ENCODE assay signal across 1 cellular context in genomic region chr15:58749532-58750337, GRCh38.
TF ChIP-seq lines count a peak whose summit lies in the region.

A gene with protein sequence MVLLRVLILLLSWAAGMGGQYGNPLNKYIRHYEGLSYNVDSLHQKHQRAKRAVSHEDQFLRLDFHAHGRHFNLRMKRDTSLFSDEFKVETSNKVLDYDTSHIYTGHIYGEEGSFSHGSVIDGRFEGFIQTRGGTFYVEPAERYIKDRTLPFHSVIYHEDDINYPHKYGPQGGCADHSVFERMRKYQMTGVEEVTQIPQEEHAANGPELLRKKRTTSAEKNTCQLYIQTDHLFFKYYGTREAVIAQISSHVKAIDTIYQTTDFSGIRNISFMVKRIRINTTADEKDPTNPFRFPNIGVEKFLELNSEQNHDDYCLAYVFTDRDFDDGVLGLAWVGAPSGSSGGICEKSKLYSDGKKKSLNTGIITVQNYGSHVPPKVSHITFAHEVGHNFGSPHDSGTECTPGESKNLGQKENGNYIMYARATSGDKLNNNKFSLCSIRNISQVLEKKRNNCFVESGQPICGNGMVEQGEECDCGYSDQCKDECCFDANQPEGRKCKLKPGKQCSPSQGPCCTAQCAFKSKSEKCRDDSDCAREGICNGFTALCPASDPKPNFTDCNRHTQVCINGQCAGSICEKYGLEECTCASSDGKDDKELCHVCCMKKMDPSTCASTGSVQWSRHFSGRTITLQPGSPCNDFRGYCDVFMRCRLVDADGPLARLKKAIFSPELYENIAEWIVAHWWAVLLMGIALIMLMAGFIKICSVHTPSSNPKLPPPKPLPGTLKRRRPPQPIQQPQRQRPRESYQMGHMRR (minus strand): TSS chr15:58749707. CDS start chr15:58749534, 173 bp downstream.

TF ChIP-seq in HepG2, 621 proteins besides CTCF, POLR2A, EP300 and RAD21 (continued from another document):
- TF ChIP-seq, protein P1, sequence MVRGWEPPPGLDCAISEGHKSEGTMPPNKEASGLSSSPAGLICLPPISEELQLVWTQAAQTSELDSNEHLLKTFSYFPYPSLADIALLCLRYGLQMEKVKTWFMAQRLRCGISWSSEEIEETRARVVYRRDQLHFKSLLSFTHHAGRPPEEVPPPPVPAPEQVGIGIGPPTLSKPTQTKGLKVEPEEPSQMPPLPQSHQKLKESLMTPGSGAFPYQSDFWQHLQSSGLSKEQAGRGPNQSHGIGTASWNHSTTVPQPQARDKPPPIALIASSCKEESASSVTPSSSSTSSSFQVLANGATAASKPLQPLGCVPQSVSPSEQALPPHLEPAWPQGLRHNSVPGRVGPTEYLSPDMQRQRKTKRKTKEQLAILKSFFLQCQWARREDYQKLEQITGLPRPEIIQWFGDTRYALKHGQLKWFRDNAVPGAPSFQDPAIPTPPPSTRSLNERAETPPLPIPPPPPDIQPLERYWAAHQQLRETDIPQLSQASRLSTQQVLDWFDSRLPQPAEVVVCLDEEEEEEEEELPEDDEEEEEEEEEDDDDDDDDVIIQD (CRISPR knock-in tag; IDR thresholded peaks at IDR 0.05; ENCODE audit: low read depth) = peak; percentile 42; the same call in 1 of the 2 replicates
- TF ChIP-seq ASH2L (IDR thresholded peaks at IDR 0.05; ENCODE audit: insufficient read length, low read depth, low read length) (peak; percentile 84), HNRNPK (IDR thresholded peaks at IDR 0.05; ENCODE audit: low read depth, low read length, poor library complexity, severe bottlenecking) (peak; percentile 95)
